33 cellular contexts compared by ENCODE assay signal in genomic region chr7:156121956-156122355, GRCh38.
DNase-seq lines count a peak whose midpoint lies in the region; ATAC-seq, FAIRE-seq and TF ChIP-seq lines count a peak whose summit lies in the region.
"Had no signal": no experiment of that assay in that cellular context is flagged by ENCODE, and none has a peak within 500 bp of the region (broad histone marks: within the 10 kb centered on the region; RNA-seq: fewer than 3 reads in every experiment).

No MANE protein-coding gene starts in this region.

- peak; percentile 43 for DNase-seq in cardiac septum (ENCODE audit: low spot score)
- DNase-seq in Right ventricle myocardium superior, result no peak
- peak; percentile 43 for DNase-seq in kidney
- DNase-seq in neuronal stem cell (ENCODE audit: low spot score), result no peak
- DNase-seq in prostate gland (ENCODE audit: low spot score), result no peak
- DNase-seq: 8988T; ACHN; AML-193; BE2C; C1 segment of cervical spinal cord; Caco-2; Calu3; CD4-positive, alpha-beta memory T cell; CD4-positive, alpha-beta T cell; CD4-positive, CD25-positive, alpha-beta regulatory T cell; CD8-positive, alpha-beta memory T cell; CD8-positive, alpha-beta T cell; COR-L47; DMS 273 treated with DMSO at 0.1 percent for 48 hours; DMS153; DMS53; DMS79; DMS79 treated with DMSO at 0.1 percent for 48 hours; DND-41; EL had no signal

- no peak overlapping the region for H3K4me2 ChIP-seq in neuronal stem cell (ENCODE audit: insufficient read depth, low read length, poor library complexity, severe bottlenecking)
- H3K4me2 ChIP-seq: A549, BLaER1 had no signal

- H2AK5ac ChIP-seq in neuronal stem cell (ENCODE audit: low read depth, low read length), result peak overlapping the region; percentile 53

- H2BK5ac ChIP-seq in neuronal stem cell (ENCODE audit: low read length), result no peak overlapping the region

- no peak overlapping the region for H3K23ac ChIP-seq in neuronal stem cell (ENCODE audit: low read depth, low read length, poor library complexity)

- H3K4me3 ChIP-seq in kidney (ENCODE audit: low read length in 2 of 2) (no peak overlapping the region), neuronal stem cell (ENCODE audit: low read length in 2 of 2) (no peak overlapping the region), prostate gland (no peak overlapping the region)
- H3K4me3 ChIP-seq: A549; BLaER1; BLaER1 treated with 17β-estradiol and CSF1 and Interleukin-3, amounts not matched to agents 10 nM and 100 nM had no signal

- H3K4me1 ChIP-seq in kidney (ENCODE audit: control insufficient read depth in 1 of 2, insufficient read depth in 1 of 2, low read depth in 1 of 2, low read length in 2 of 2) (no peaks in the 10 kb centered on the region), neuronal stem cell (ENCODE audit: control insufficient read depth in 2 of 2, insufficient read depth in 1 of 2, low read depth in 1 of 2, low read length in 2 of 2) (no peaks in the 10 kb centered on the region), prostate gland (replicated peaks) (no peaks in the 10 kb centered on the region)
- H3K4me1 ChIP-seq: A549, BE2C, BLaER1, Caco-2 had no signal

- no peak overlapping the region for H2BK12ac ChIP-seq in neuronal stem cell (ENCODE audit: low read length)

- TF ChIP-seq CTCF in kidney (IDR thresholded peaks at IDR 0.05; ENCODE audit: borderline replicate concordance, extremely low read depth, insufficient read depth) (no peak), prostate gland (IDR thresholded peaks at IDR 0.05) (no peak)

- H3K18ac ChIP-seq in neuronal stem cell (ENCODE audit: low read length), result peak overlapping the region; percentile 80

- ATAC-seq in Right ventricle myocardium superior (ENCODE audit: poor library complexity) (no peak), GM21360 (IDR thresholded peaks at IDR 0.05; ENCODE audit: unreplicated experiment) (no peak)
- ATAC-seq: A549; CD8-positive, alpha-beta T cell had no signal

- peaks cover 2% of the 10 kb centered on the region for H3K79me1 ChIP-seq in neuronal stem cell (ENCODE audit: low read depth, low read length)

- no peak overlapping the region for H3K4ac ChIP-seq in neuronal stem cell (ENCODE audit: low read length)

- H3K27me3 ChIP-seq in neuronal stem cell (ENCODE audit: control insufficient read depth in 3 of 3, insufficient read depth in 3 of 3, low read depth in 1 of 3, low read length in 3 of 3) (peaks cover 0 to 8% (median 0%) of the 10 kb centered on the region in 3 experiments), prostate gland (replicated peaks; ENCODE audit: insufficient read depth) (no peaks in the 10 kb centered on the region)
- H3K27me3 ChIP-seq: BLaER1; BLaER1 treated with 17β-estradiol and CSF1 and Interleukin-3, amounts not matched to agents 10 nM and 100 nM had no signal

- intact Hi-C loops in cardiac septum (cut with DNase I), result no loop called here
- intact Hi-C loops in Right ventricle myocardium superior (cut with DNase I), result no loop called here
- intact Hi-C loops in kidney (cut with DNase I), result no loop called here
- intact Hi-C loops in prostate gland (cut with DNase I), result no loop called here

- H3K9ac ChIP-seq in kidney (ENCODE audit: low read length in 2 of 2), result no peak overlapping the region
- no peak overlapping the region for H3K9ac ChIP-seq in neuronal stem cell (ENCODE audit: low read depth, low read length, poor library complexity)
- H3K9ac ChIP-seq: BLaER1; BLaER1 treated with 17β-estradiol and CSF1 and Interleukin-3, amounts not matched to agents 10 nM and 100 nM had no signal

- FAIRE-seq in kidney (lab: Jason Lieb, UNC), result no peak
- FAIRE-seq: A204.1, A549, D721Med had no signal

- no peaks in the 10 kb centered on the region for H3K36me3 ChIP-seq in kidney (ENCODE audit: control insufficient read depth in 1 of 2, insufficient read depth in 2 of 2, low read length in 2 of 2)
- no peaks in the 10 kb centered on the region for H3K36me3 ChIP-seq in neuronal stem cell (replicated peaks in 1 of 2; ENCODE audit: control insufficient read depth in 2 of 2, insufficient read depth in 2 of 2, low read length in 2 of 2)
- H3K36me3 ChIP-seq in prostate gland, result no peaks in the 10 kb centered on the region
- H3K36me3 ChIP-seq: BE2C; BLaER1; BLaER1 treated with 17β-estradiol and CSF1 and Interleukin-3, amounts not matched to agents 10 nM and 100 nM had no signal

- H4K8ac ChIP-seq in neuronal stem cell (ENCODE audit: low read depth, low read length), result no peak overlapping the region

- no peaks in the 10 kb centered on the region for H3K9me3 ChIP-seq in kidney (ENCODE audit: control insufficient read depth in 1 of 2, low read length in 2 of 2)
- no peaks in the 10 kb centered on the region for H3K9me3 ChIP-seq in neuronal stem cell (replicated peaks in 1 of 2; ENCODE audit: control insufficient read depth in 2 of 2, insufficient read depth in 1 of 2, low read depth in 1 of 2, low read length in 2 of 2)
- H3K9me3 ChIP-seq in prostate gland, result no peaks in the 10 kb centered on the region
- H3K9me3 ChIP-seq: A549; BE2C; BLaER1; BLaER1 treated with 17β-estradiol and CSF1 and Interleukin-3, amounts not matched to agents 10 nM and 100 nM; Caco-2 had no signal

- H3K27ac ChIP-seq in kidney (ENCODE audit: low read depth in 2 of 2, low read length in 2 of 2) (no peak overlapping the region), neuronal stem cell (replicated peaks; ENCODE audit: low read length) (no peak overlapping the region), prostate gland (no peak overlapping the region)
- H3K27ac ChIP-seq: 22Rv1; A549; BLaER1; BLaER1 treated with 17β-estradiol and CSF1 and Interleukin-3, amounts not matched to agents 10 nM and 100 nM; C4-2B had no signal

- H2BK120ac ChIP-seq in neuronal stem cell (ENCODE audit: low read depth, low read length), result no peak overlapping the region

- no peak overlapping the region for H2BK15ac ChIP-seq in neuronal stem cell (ENCODE audit: low read length)

- no CpG with 5 or more reads among the region's 17 CpGs for WGBS in neuronal stem cell (ENCODE audit: extremely low coverage in 2 of 2, insufficient read length in 2 of 2, insufficient replicate concordance in 1 of 2), 2 donors
- WGBS in prostate gland, result 91% methylated on average over 17 of the region's 17 CpGs

- H2AFZ ChIP-seq in neuronal stem cell (ENCODE audit: low read length), result no peak overlapping the region

- H3K14ac ChIP-seq in neuronal stem cell (ENCODE audit: low read length), result no peak overlapping the region

- H4K91ac ChIP-seq in neuronal stem cell (ENCODE audit: low read depth, low read length, poor library complexity), result no peak overlapping the region

- no peak for TF ChIP-seq POLR2A in prostate gland (IDR thresholded peaks at IDR 0.05)

Comparison
In these comparisons a context has a peak if more than half of its experiments do, and no peak if none do; other contexts are left out.
1. DNase-seq: peak in cardiac septum (single experiment) and kidney (single experiment); none in Right ventricle myocardium superior (single experiment), neuronal stem cell (single experiment) and prostate gland (single experiment).